17 cellular contexts compared by ENCODE assay signal in the genomic region with DNA sequence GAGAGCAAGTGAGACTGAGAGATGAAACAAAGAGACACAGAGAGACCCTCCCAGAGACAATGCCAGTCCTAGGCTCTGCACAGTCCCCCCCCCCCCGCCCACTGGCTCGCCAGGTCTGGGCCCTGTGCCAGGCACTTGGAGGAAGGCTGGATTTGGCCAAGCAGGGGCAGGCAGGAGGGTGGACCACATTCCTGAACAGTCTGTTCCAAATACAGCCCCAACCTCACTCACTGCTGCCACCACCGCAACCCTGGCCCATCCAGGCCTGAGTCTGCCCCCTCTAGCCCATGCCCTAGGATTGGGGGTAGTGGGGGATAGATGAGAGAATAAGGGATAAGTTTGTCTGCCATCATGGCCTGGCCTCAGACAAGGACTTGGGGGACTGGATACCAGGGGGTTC. TPM values are rescaled to one million over a fixed set of nuclear protein-coding genes. Genes with fewer than 3 reads are reported as not detected.
DNase-seq lines count a peak whose midpoint lies in the region; ATAC-seq and TF ChIP-seq lines count a peak whose summit lies in the region.
"Had no signal": no experiment of that assay in that cellular context is flagged by ENCODE, and none has a peak within 500 bp of the region (broad histone marks: within the 10 kb centered on the region; RNA-seq: fewer than 3 reads in every experiment).

No MANE protein-coding gene starts in this region.

- H3K27me3 ChIP-seq in lower lobe of right lung (ENCODE audit: low read depth) (no peaks in the 10 kb centered on the region), upper lobe of right lung (no peaks in the 10 kb centered on the region)
- H3K27me3 ChIP-seq: Peyer's patch had no signal

- H3K9me3 ChIP-seq in lower lobe of right lung (no peaks in the 10 kb centered on the region), upper lobe of right lung (no peaks in the 10 kb centered on the region)
- H3K9me3 ChIP-seq: Peyer's patch had no signal

- intact Hi-C loops in left ventricle myocardium superior (cut with micrococcal nuclease) = no loop called here
- intact Hi-C loops in Right ventricle myocardium inferior (cut with DNase I) = loop anchor here (10.0 kb wide), 1 partner anchor 318 kb away; no protein-coding TSS in a partner anchor
- intact Hi-C loops in activated T-helper 1 cell treated with anti-CD3 and anti-CD28 coated beads, Interleukin-12 subunit alpha, Interleukin-12 subunit beta, Interleukin-2, Interleukin-4 antibody, amounts not matched to agents 30 ng/mL and 10 ng/mL and 1 ng/mL, durations not matched to agents 14 hours and 24 hours and 36 hours (cut with micrococcal nuclease) = no loop called here
- intact Hi-C loops in lower lobe of right lung (cut with DNase I) = no loop called here
- intact Hi-C loops in upper lobe of right lung (cut with DNase I) = loop anchor here (10.0 kb wide), 1 partner anchor 158 kb away; no protein-coding TSS in a partner anchor

- H3K4me1 ChIP-seq in lower lobe of right lung (no peaks in the 10 kb centered on the region), upper lobe of right lung (no peaks in the 10 kb centered on the region)

- TF ChIP-seq CTCF in lower lobe of right lung (IDR thresholded peaks at IDR 0.05) (no peak), upper lobe of right lung (IDR thresholded peaks at IDR 0.05) (no peak), progenitor cell of endocrine pancreas (IDR thresholded peaks at IDR 0.05; ENCODE audit: unreplicated experiment) (no peak)

- H3K36me3 ChIP-seq in lower lobe of right lung (no peaks in the 10 kb centered on the region), upper lobe of right lung (no peaks in the 10 kb centered on the region)
- H3K36me3 ChIP-seq: Peyer's patch had no signal

- no peak overlapping the region for H3K4me3 Mint-ChIP-seq in activated T-helper 1 cell treated with anti-CD3 and anti-CD28 coated beads, Interleukin-12 subunit alpha, Interleukin-12 subunit beta, Interleukin-2, Interleukin-4 antibody, amounts not matched to agents 30 ng/mL and 10 ng/mL and 1 ng/mL, durations not matched to agents 14 hours and 24 hours and 36 hours
- H3K4me3 Mint-ChIP-seq in progenitor cell of endocrine pancreas (ENCODE audit: low read depth) = no peak overlapping the region

- H3K27me3 Mint-ChIP-seq in activated T-helper 1 cell treated with anti-CD3 and anti-CD28 coated beads, Interleukin-12 subunit alpha, Interleukin-12 subunit beta, Interleukin-2, Interleukin-4 antibody, amounts not matched to agents 30 ng/mL and 10 ng/mL and 1 ng/mL, durations not matched to agents 14 hours and 24 hours and 36 hours (ENCODE audit: insufficient read depth) = peaks cover 44% of the 10 kb centered on the region
- H3K27me3 Mint-ChIP-seq in progenitor cell of endocrine pancreas = peaks cover 60% of the 10 kb centered on the region

- H3K36me3 Mint-ChIP-seq in activated T-helper 1 cell treated with anti-CD3 and anti-CD28 coated beads, Interleukin-12 subunit alpha, Interleukin-12 subunit beta, Interleukin-2, Interleukin-4 antibody, amounts not matched to agents 30 ng/mL and 10 ng/mL and 1 ng/mL, durations not matched to agents 14 hours and 24 hours and 36 hours (ENCODE audit: low read depth) = no peaks in the 10 kb centered on the region
- H3K36me3 Mint-ChIP-seq in progenitor cell of endocrine pancreas (ENCODE audit: insufficient read depth) = no peaks in the 10 kb centered on the region
- H3K36me3 Mint-ChIP-seq: CD4-positive, alpha-beta memory T cell had no signal

- DNase-seq in left ventricle myocardium superior (no peak), Right ventricle myocardium inferior (ENCODE audit: missing footprints) (no peak), lower lobe of right lung (no peak), upper lobe of right lung (peak; percentile 77), HT-29 (ENCODE audit: low spot score) (no peak), progenitor cell of endocrine pancreas (ENCODE audit: low spot score, unreplicated experiment) (no peak)
- DNase-seq in activated T-helper 1 cell treated with anti-CD3 and anti-CD28 coated beads, Interleukin-12 subunit alpha, Interleukin-12 subunit beta, Interleukin-2, Interleukin-4 antibody, amounts not matched to agents 30 ng/mL and 10 ng/mL and 1 ng/mL, durations not matched to agents 14 hours and 24 hours and 36 hours (ENCODE audit: low spot score) = no peak
- DNase-seq: CD4-positive, alpha-beta memory T cell; MM.1S; NCI-H1105 treated with DMSO at 0.1 percent for 48 hours; NCI-H187; NCI-H2171 treated with DMSO at 0.1 percent for 48 hours; NCI-H524; Peyer's patch; SIG-M5 had no signal

- ATAC-seq in left ventricle myocardium superior (peak; percentile 36), Right ventricle myocardium inferior (no peak), lower lobe of right lung (peak; percentile 29 to 46), upper lobe of right lung (peak; percentile 57), HG02610 (IDR thresholded peaks at IDR 0.05; ENCODE audit: unreplicated experiment) (no peak)

- H3K4me3 ChIP-seq in lower lobe of right lung (no peak overlapping the region), upper lobe of right lung (no peak overlapping the region)
- H3K4me3 ChIP-seq: Peyer's patch had no signal

- H3K27ac ChIP-seq in lower lobe of right lung = no peak overlapping the region
- no peak overlapping the region for H3K27ac ChIP-seq in upper lobe of right lung
- H3K27ac ChIP-seq: Peyer's patch had no signal

- H3K9me3 Mint-ChIP-seq in activated T-helper 1 cell treated with anti-CD3 and anti-CD28 coated beads, Interleukin-12 subunit alpha, Interleukin-12 subunit beta, Interleukin-2, Interleukin-4 antibody, amounts not matched to agents 30 ng/mL and 10 ng/mL and 1 ng/mL, durations not matched to agents 14 hours and 24 hours and 36 hours = no peaks in the 10 kb centered on the region
- H3K9me3 Mint-ChIP-seq in progenitor cell of endocrine pancreas (ENCODE audit: low read depth) = no peaks in the 10 kb centered on the region
- H3K9me3 Mint-ChIP-seq: CD4-positive, alpha-beta memory T cell had no signal

- peak overlapping the region; percentile 50 for H3K27ac Mint-ChIP-seq in activated T-helper 1 cell treated with anti-CD3 and anti-CD28 coated beads, Interleukin-12 subunit alpha, Interleukin-12 subunit beta, Interleukin-2, Interleukin-4 antibody, amounts not matched to agents 30 ng/mL and 10 ng/mL and 1 ng/mL, durations not matched to agents 14 hours and 24 hours and 36 hours
- no peak overlapping the region for H3K27ac Mint-ChIP-seq in progenitor cell of endocrine pancreas

- H3K4me1 Mint-ChIP-seq in activated T-helper 1 cell treated with anti-CD3 and anti-CD28 coated beads, Interleukin-12 subunit alpha, Interleukin-12 subunit beta, Interleukin-2, Interleukin-4 antibody, amounts not matched to agents 30 ng/mL and 10 ng/mL and 1 ng/mL, durations not matched to agents 14 hours and 24 hours and 36 hours (ENCODE audit: low read depth) = peaks cover 8% of the 10 kb centered on the region
- H3K4me1 Mint-ChIP-seq in progenitor cell of endocrine pancreas (ENCODE audit: low read depth) = no peaks in the 10 kb centered on the region

RNA-seq across cellular contexts. Expression of a gene that starts 19.0 kb away (rescaled TPM):
- total RNA-seq in left ventricle myocardium superior = not detected
- total RNA-seq in Right ventricle myocardium inferior = not detected
- total RNA-seq in activated T-helper 1 cell treated with anti-CD3 and anti-CD28 coated beads, Interleukin-12 subunit alpha, Interleukin-12 subunit beta, Interleukin-2, Interleukin-4 antibody, amounts not matched to agents 30 ng/mL and 10 ng/mL and 1 ng/mL, durations not matched to agents 14 hours and 24 hours and 36 hours = not detected in 2 replicates
- total RNA-seq in lower lobe of right lung = 1.7 TPM
- total RNA-seq in upper lobe of right lung = not detected
- not detected in 2 replicates for total RNA-seq in HT-29 (2014; rRNA removed; shearing (Covaris generic))
- not detected in 2 replicates for total RNA-seq in progenitor cell of endocrine pancreas
- total RNA-seq: CD4-positive, alpha-beta memory T cell; H1; Peyer's patch had no signal

RNA-seq across cellular contexts. Expression of a gene that starts 45.0 kb away (rescaled TPM):
- not detected for total RNA-seq in left ventricle myocardium superior
- not detected for total RNA-seq in Right ventricle myocardium inferior
- not detected in 2 replicates for total RNA-seq in activated T-helper 1 cell treated with anti-CD3 and anti-CD28 coated beads, Interleukin-12 subunit alpha, Interleukin-12 subunit beta, Interleukin-2, Interleukin-4 antibody, amounts not matched to agents 30 ng/mL and 10 ng/mL and 1 ng/mL, durations not matched to agents 14 hours and 24 hours and 36 hours
- not detected for total RNA-seq in lower lobe of right lung
- total RNA-seq in upper lobe of right lung = not detected
- total RNA-seq in HT-29 (2014; rRNA removed; shearing (Covaris generic)) = not detected in 2 replicates
- total RNA-seq in progenitor cell of endocrine pancreas = 0.17 TPM in 1 of 2 replicates, not detected in the other
- total RNA-seq: CD4-positive, alpha-beta memory T cell; Peyer's patch had no signal

RNA-seq across cellular contexts. Expression of a gene that starts 59.8 kb away (rescaled TPM):
- total RNA-seq in left ventricle myocardium superior (0.87 TPM), Right ventricle myocardium inferior (0.73 TPM), lower lobe of right lung (11.0 TPM), upper lobe of right lung (11.1 TPM), progenitor cell of endocrine pancreas (4.0 and 5.8 TPM in 2 replicates)
- 0.60 and 0.73 TPM in 2 replicates for total RNA-seq in activated T-helper 1 cell treated with anti-CD3 and anti-CD28 coated beads, Interleukin-12 subunit alpha, Interleukin-12 subunit beta, Interleukin-2, Interleukin-4 antibody, amounts not matched to agents 30 ng/mL and 10 ng/mL and 1 ng/mL, durations not matched to agents 14 hours and 24 hours and 36 hours
- 18.2 and 31.4 TPM in 2 replicates for total RNA-seq in HT-29 (2014; rRNA removed; shearing (Covaris generic))

Comparison
In these comparisons a context has a peak if more than half of its experiments do, and no peak if none do; other contexts are left out.
1. ATAC-seq: peak in left ventricle myocardium superior (single experiment), lower lobe of right lung (2 of 2) and upper lobe of right lung (single experiment); none in Right ventricle myocardium inferior (single experiment) and HG02610 (single experiment).
2. intact Hi-C loops: an anchor here in Right ventricle myocardium inferior (10.0 kb wide) and upper lobe of right lung (10.0 kb wide); none called in left ventricle myocardium superior, activated T-helper 1 cell treated with anti-CD3 and anti-CD28 coated beads, Interleukin-12 subunit alpha, Interleukin-12 subunit beta, Interleukin-2, Interleukin-4 antibody, amounts not matched to agents 30 ng/mL and 10 ng/mL and 1 ng/mL, durations not matched to agents 14 hours and 24 hours and 36 hours and lower lobe of right lung.